ENCODE assay signal across 24 cellular contexts in the genomic region with DNA sequence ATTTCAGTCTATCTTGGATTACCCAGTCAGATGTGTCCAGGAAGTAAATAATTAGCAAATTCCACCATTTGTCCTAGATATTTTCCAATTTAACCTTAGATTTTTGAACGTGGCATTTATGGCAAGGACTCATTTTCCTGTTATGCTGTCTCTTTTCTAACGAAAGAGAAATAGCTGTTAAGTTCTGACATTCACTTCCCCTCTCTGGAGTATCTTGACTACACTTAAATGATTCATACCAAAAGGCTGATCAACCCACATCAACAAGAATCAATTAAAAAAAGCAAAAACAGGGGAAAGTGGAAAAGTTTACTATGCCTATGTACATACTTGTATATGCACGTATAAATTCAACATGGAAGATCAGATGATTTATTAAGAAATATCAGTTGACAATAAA.
"Had no signal": no experiment of that assay in that cellular context is flagged by ENCODE, and none has a peak within 500 bp of the region (broad histone marks: within the 10 kb centered on the region; RNA-seq: fewer than 3 reads in every experiment).

No MANE protein-coding gene starts in this region.

- H3K36me3 ChIP-seq: adrenal gland, MG63 had no signal

- H3K9me3 Mint-ChIP-seq: activated CD4-positive, alpha-beta memory T cell treated with anti-CD3 and anti-CD28 coated beads for 36 hours; activated CD4-positive, alpha-beta T cell treated with anti-CD3 and anti-CD28 coated beads, Interleukin-2, amount 10 ng/mL, durations not matched to agents 24 days and 14 days; activated naive CD4-positive, alpha-beta T cell treated with anti-CD3 and anti-CD28 coated beads for 36 hours; activated T-helper 1 cell treated with anti-CD3 and anti-CD28 coated beads, Interleukin-12 subunit alpha, Interleukin-12 subunit beta, Interleukin-2, Interleukin-4 antibody, amounts not matched to agents 30 ng/mL and 10 ng/mL and 1 ng/mL, durations not matched to agents 14 hours and 24 hours and 36 hours; T-helper 1 cell treated with Interleukin-12 subunit alpha and Interleukin-12 subunit beta and Interleukin-4 antibody, amounts not matched to agents 30 μg/mL and 1 μg/mL, for 36 hours had no signal

- H3K4me3 ChIP-seq: adrenal gland, MG63 had no signal

- H3K27ac Mint-ChIP-seq: activated CD4-positive, alpha-beta memory T cell treated with anti-CD3 and anti-CD28 coated beads for 36 hours; activated CD4-positive, alpha-beta T cell treated with anti-CD3 and anti-CD28 coated beads, Interleukin-2, amount 10 ng/mL, durations not matched to agents 24 days and 14 days; activated naive CD4-positive, alpha-beta T cell treated with anti-CD3 and anti-CD28 coated beads for 36 hours; activated naive CD8-positive, alpha-beta T cell; activated T-helper 1 cell treated with anti-CD3 and anti-CD28 coated beads, Interleukin-12 subunit alpha, Interleukin-12 subunit beta, Interleukin-2, Interleukin-4 antibody, amounts not matched to agents 30 ng/mL and 10 ng/mL and 1 ng/mL, durations not matched to agents 14 hours and 24 hours and 36 hours; T-helper 1 cell treated with Interleukin-12 subunit alpha and Interleukin-12 subunit beta and Interleukin-4 antibody, amounts not matched to agents 30 μg/mL and 1 μg/mL, for 36 hours; WTC11 had no signal

- FAIRE-seq: RCC 7860 had no signal

- DNase-seq: activated CD4-positive, alpha-beta memory T cell treated with anti-CD3 and anti-CD28 coated beads for 36 hours; activated CD4-positive, alpha-beta T cell treated with anti-CD3 and anti-CD28 coated beads, Interleukin-2, amount 10 ng/mL, durations not matched to agents 24 days and 14 days; activated CD4-positive, CD25-positive, alpha-beta regulatory T cell treated with anti-CD3 and anti-CD28 coated beads, Interleukin-2, amount 50 U/mL, for 72 hours; activated CD8-positive, alpha-beta memory T cell treated with anti-CD3 and anti-CD28 coated beads, Interleukin-2, amount 50 U/mL, for 4 hours; activated gamma-delta T cell; activated naive CD4-positive, alpha-beta T cell treated with anti-CD3 and anti-CD28 coated beads for 36 hours; adrenal gland; anterior cingulate cortex; cerebellar nuclear complex; MG63; NCI-H1105; NCI-H1436; NCI-H1694 treated with DMSO at 0.1 percent for 48 hours; NCI-H2029 treated with DMSO at 0.1 percent for 48 hours; NCI-H510A treated with DMSO at 0.1 percent for 48 hours; NCI-H69; PC-3; SHP77 had no signal

- ATAC-seq: PC-3, WTC11 had no signal

- H3K4me3 Mint-ChIP-seq: activated CD4-positive, alpha-beta memory T cell treated with anti-CD3 and anti-CD28 coated beads for 36 hours; activated CD4-positive, alpha-beta T cell treated with anti-CD3 and anti-CD28 coated beads, Interleukin-2, amount 10 ng/mL, durations not matched to agents 24 days and 14 days; activated naive CD4-positive, alpha-beta T cell treated with anti-CD3 and anti-CD28 coated beads for 36 hours; activated naive CD8-positive, alpha-beta T cell; activated T-helper 1 cell treated with anti-CD3 and anti-CD28 coated beads, Interleukin-12 subunit alpha, Interleukin-12 subunit beta, Interleukin-2, Interleukin-4 antibody, amounts not matched to agents 30 ng/mL and 10 ng/mL and 1 ng/mL, durations not matched to agents 14 hours and 24 hours and 36 hours; T-helper 1 cell treated with Interleukin-12 subunit alpha and Interleukin-12 subunit beta and Interleukin-4 antibody, amounts not matched to agents 30 μg/mL and 1 μg/mL, for 36 hours; WTC11 had no signal

- H3K27ac ChIP-seq: adrenal gland, KMS-11 had no signal

- H3K9me3 ChIP-seq: adrenal gland had no signal

- H3K4me1 Mint-ChIP-seq: WTC11 had no signal

- H3K36me3 Mint-ChIP-seq: activated CD4-positive, alpha-beta memory T cell treated with anti-CD3 and anti-CD28 coated beads for 36 hours; activated naive CD8-positive, alpha-beta T cell; WTC11 had no signal

- H3K4me1 ChIP-seq: adrenal gland had no signal

- H3K9ac ChIP-seq: KMS-11 had no signal
